Comparison of ENCODE assay signal across 9 cellular contexts in the genomic region with DNA sequence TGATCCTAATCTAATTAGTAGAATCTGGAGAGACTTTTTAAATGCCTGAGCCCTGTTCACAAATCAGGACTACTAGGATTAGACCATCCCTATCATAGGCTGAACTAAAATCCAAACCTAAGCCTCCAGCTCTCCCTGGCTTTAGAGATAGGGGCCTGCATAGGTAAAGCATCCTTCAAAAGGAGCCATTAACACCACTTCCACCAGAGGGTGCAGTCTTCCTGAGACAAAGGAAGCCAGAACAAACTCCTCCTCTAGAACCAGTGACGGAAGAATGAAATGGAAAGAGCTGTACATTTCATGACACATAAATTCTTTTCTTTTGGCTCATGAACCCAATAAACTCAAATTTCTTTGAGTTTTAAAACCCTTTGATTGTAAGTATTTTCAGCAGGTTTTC.
A peak's percentile ranks its signal among the peaks of the same experiment; 100 is the strongest.
DNase-seq lines count a peak whose midpoint lies in the region; ATAC-seq, FAIRE-seq and TF ChIP-seq lines count a peak whose summit lies in the region.
"Had no signal": no experiment of that assay in that cellular context is flagged by ENCODE, and none has a peak within 500 bp of the region (broad histone marks: within the 10 kb centered on the region; RNA-seq: fewer than 3 reads in every experiment).

No MANE protein-coding gene starts in this region.

- no peak for TF ChIP-seq POLR2A in HCT116 (IDR thresholded peaks at IDR 0.05; ENCODE audit: borderline replicate concordance, extremely low read depth, insufficient read depth, insufficient read length)

- H3K27me3 ChIP-seq in HCT116 (ENCODE audit: insufficient read depth, low read length) (no peaks in the 10 kb centered on the region), MG63 (no peaks in the 10 kb centered on the region)

- no peaks in the 10 kb centered on the region for H3K79me2 ChIP-seq in HCT116 (ENCODE audit: insufficient read depth, low read length)

- TF ChIP-seq CTCF in GM12864 (IDR thresholded peaks at IDR 0.05; ENCODE audit: low read depth, low read length, missing control alignments) = peak; percentile 52
- peak in 2 of 3 experiments; percentile 24 to 28; a peak in 1 of 6 replicates for TF ChIP-seq CTCF in HCT116 (IDR thresholded peaks at IDR 0.05 in 2 of 3, conservative IDR thresholded peaks at IDR 0.05 in 1 of 3; ENCODE audit: borderline replicate concordance in 1 of 3, insufficient read depth in 1 of 3, low read depth in 2 of 3, low read length in 2 of 3)
- peak; percentile 5 for TF ChIP-seq CTCF in fibroblast of villous mesenchyme (IDR thresholded peaks at IDR 0.05; ENCODE audit: insufficient read depth, low read depth, low read length)

- no peaks in the 10 kb centered on the region for H3K9me2 ChIP-seq in HCT116 (ENCODE audit: insufficient read depth)

- H3K36me3 ChIP-seq in HCT116 (ENCODE audit: control insufficient read depth in 1 of 2, insufficient read depth in 2 of 2, low read length in 2 of 2) (no peaks in the 10 kb centered on the region), MG63 (no peaks in the 10 kb centered on the region)

- RAD21 ChIA-PET in HCT116 (lab: Charles Lee; ENCODE audit: low non-redundant PET in 1 of 2, low total read pairs in 2 of 2, uncharacterized antibody in 2 of 2, unreplicated experiment in 2 of 2) = no interaction called here

- no peaks in the 10 kb centered on the region for H4K20me1 ChIP-seq in HCT116 (ENCODE audit: insufficient read depth)

- intact Hi-C loops in HCT116 (cut with micrococcal nuclease) = no loop called here

- no peak for TF ChIP-seq RAD21 in HCT116 (IDR thresholded peaks at IDR 0.05; ENCODE audit: low read depth)

- H3K4me1 ChIP-seq in HCT116 (ENCODE audit: control insufficient read depth in 1 of 2, insufficient read depth in 2 of 2, low read length in 2 of 2) = no peaks in the 10 kb centered on the region

- FAIRE-seq in RCC 7860 (lab: Jason Lieb, UNC) (no peak), urothelium cell line (lab: Jason Lieb, UNC) (no peak)

- BruUV-seq in HCT116 (replicated peaks; lab: Mats Ljungman, UMichigan) = no TSS peak

- H3K4me3 ChIP-seq in GM12864 (ENCODE audit: low read depth, low read length) (no peak overlapping the region), HCT116 (replicated peaks in 1 of 2; ENCODE audit: low read depth in 1 of 2, low read length in 2 of 2) (no peak overlapping the region), MG63 (no peak overlapping the region), fibroblast of villous mesenchyme (ENCODE audit: low read depth, low read length) (no peak overlapping the region)
- H3K4me3 ChIP-seq: mucosa of descending colon had no signal

- H2AFZ ChIP-seq in HCT116 (ENCODE audit: low read depth, low read length, poor library complexity, severe bottlenecking) = no peak overlapping the region

- no peak overlapping the region for H3K4me2 ChIP-seq in HCT116 (ENCODE audit: low read length)

- no peak overlapping the region for H3K9ac ChIP-seq in HCT116 (ENCODE audit: low read length)

- POLR2A ChIA-PET in HCT116 (lab: Charles Lee) = no interaction called here

- H3K9me3 ChIP-seq in HCT116 (ENCODE audit: control insufficient read depth in 1 of 2, insufficient read depth in 1 of 2, low read depth in 1 of 2, low read length in 2 of 2) (peaks cover 0 to 16% of the 10 kb centered on the region in 2 experiments; a peak in 3 of 4 replicates), MG63 (no peaks in the 10 kb centered on the region)
- H3K9me3 ChIP-seq: mucosa of descending colon had no signal

- no peak overlapping the region for H3K27ac ChIP-seq in HCT116 (ENCODE audit: low read depth, low read length)

- DNase-seq in GM12864 (ENCODE audit: low read depth) (peak; percentile 2), HCT116 (ENCODE audit: low read depth, low spot score) (no peak), MG63 (peak; percentile 12), RCC 7860 (ENCODE audit: low spot score) (peak; percentile 20), fibroblast of villous mesenchyme (ENCODE audit: low read depth) (no peak), urothelium cell line (ENCODE audit: low spot score) (peak; percentile 44)
- no peak for DNase-seq in activated CD8-positive, alpha-beta memory T cell treated with anti-CD3 and anti-CD28 coated beads, Interleukin-2, amount 50 U/mL, for 4 hours
- DNase-seq in activated naive CD4-positive, alpha-beta T cell (lab: John Stamatoyannopoulos, UW) = no peak

- CTCF ChIA-PET in HCT116 (lab: Charles Lee) = no interaction called here

- ATAC-seq in HCT116 = no peak
- ATAC-seq: mucosa of descending colon had no signal

TF ChIP-seq in HCT116, 20 proteins besides CTCF, POLR2A, EP300 and RAD21:
- no peak for TF ChIP-seq EGR1 (IDR thresholded peaks at IDR 0.05; ENCODE audit: low read depth)
- TF ChIP-seq JUND (IDR thresholded peaks at IDR 0.05) = no peak
- no peak for TF ChIP-seq ELF1 (IDR thresholded peaks at IDR 0.05; ENCODE audit: borderline replicate concordance, low read depth)
- TF ChIP-seq SRF (IDR thresholded peaks at IDR 0.05; ENCODE audit: low read depth) = no peak
- no peak for TF ChIP-seq TCF7L2 (IDR thresholded peaks at IDR 0.05; ENCODE audit: borderline replicate concordance, extremely low read depth, insufficient read depth, insufficient read length)

Comparison
In these comparisons a context has a peak if more than half of its experiments do, and no peak if none do; other contexts are left out.
1. DNase-seq: peak in GM12864 (single experiment), MG63 (single experiment), RCC 7860 (single experiment) and urothelium cell line (single experiment); none in HCT116 (single experiment), fibroblast of villous mesenchyme (single experiment), activated CD8-positive, alpha-beta memory T cell treated with anti-CD3 and anti-CD28 coated beads, Interleukin-2, amount 50 U/mL, for 4 hours (single experiment) and activated naive CD4-positive, alpha-beta T cell (0 of 4).
2. Peak in every context shown above with its lines, with median percentiles within 50 percentile points of each other: CTCF ChIP-seq.